Comparison of ENCODE assay signal across 18 cellular contexts in genomic region chr14:50725761-50726160, GRCh38. TPM values are rescaled to one million over a fixed set of nuclear protein-coding genes. Genes with fewer than 3 reads are reported as not detected.
A peak's percentile ranks its signal among the peaks of the same experiment; 100 is the strongest.
DNase-seq lines count a peak whose midpoint lies in the region; TF ChIP-seq lines count a peak whose summit lies in the region.
"Had no signal": no experiment of that assay in that cellular context is flagged by ENCODE, and none has a peak within 500 bp of the region (broad histone marks: within the 10 kb centered on the region; RNA-seq: fewer than 3 reads in every experiment).

No MANE protein-coding gene starts in this region.

- H3K9ac ChIP-seq in fibroblast of lung (ENCODE audit: insufficient read depth, low read length): no peak overlapping the region
- H3K9ac ChIP-seq: neural progenitor cell had no signal

- peak overlapping the region; percentile 48 for H3K27ac ChIP-seq in fibroblast of lung (ENCODE audit: insufficient read depth, low read length)
- H3K27ac ChIP-seq: esophagus squamous epithelium, HL-60, neural progenitor cell had no signal

- no peaks in the 10 kb centered on the region for H3K9me3 Mint-ChIP-seq in activated naive CD4-positive, alpha-beta T cell treated with anti-CD3 and anti-CD28 coated beads, Interleukin-2, amount 50 U/mL, for 24 hours
- H3K9me3 Mint-ChIP-seq in activated CD4-positive, alpha-beta memory T cell treated with anti-CD3 and anti-CD28 coated beads for 36 hours: peaks cover 11% of the 10 kb centered on the region
- H3K9me3 Mint-ChIP-seq: neural progenitor cell had no signal

- H3K27ac Mint-ChIP-seq in activated naive CD4-positive, alpha-beta T cell treated with anti-CD3 and anti-CD28 coated beads, Interleukin-2, amount 50 U/mL, for 24 hours: peak overlapping the region; percentile 94
- H3K27ac Mint-ChIP-seq in activated CD4-positive, alpha-beta memory T cell treated with anti-CD3 and anti-CD28 coated beads for 36 hours: peak overlapping the region; percentile 94
- H3K27ac Mint-ChIP-seq: neural progenitor cell had no signal

- no peak overlapping the region for H2AFZ ChIP-seq in fibroblast of lung (ENCODE audit: low read length)
- H2AFZ ChIP-seq: neural progenitor cell had no signal

- peak overlapping the region; percentile 7 for H3K4me2 ChIP-seq in fibroblast of lung (ENCODE audit: extremely low read depth, insufficient read depth, low read length)
- H3K4me2 ChIP-seq: neural progenitor cell had no signal

- H3K9me3 ChIP-seq in fibroblast of lung (ENCODE audit: control insufficient read depth, insufficient read depth, low read depth, low read length): no peaks in the 10 kb centered on the region
- H3K9me3 ChIP-seq: esophagus squamous epithelium, heart right ventricle had no signal

- H3K36me3 ChIP-seq in fibroblast of lung (ENCODE audit: control insufficient read depth, insufficient read depth, low read length): peaks cover 5% of the 10 kb centered on the region

- no peaks in the 10 kb centered on the region for H3K79me2 ChIP-seq in fibroblast of lung (ENCODE audit: control insufficient read depth, insufficient read depth, low read length)

- no peaks in the 10 kb centered on the region for H3K27me3 ChIP-seq in fibroblast of lung (ENCODE audit: control insufficient read depth, insufficient read depth, low read length)
- H3K27me3 ChIP-seq: esophagus squamous epithelium, heart right ventricle, neural progenitor cell had no signal

- intact Hi-C loops in activated CD4-positive, alpha-beta memory T cell treated with anti-CD3 and anti-CD28 coated beads for 36 hours (cut with micrococcal nuclease): loop anchor here (1.0 to 5.0 kb wide), 9 partner anchors 12 to 404 kb away; no protein-coding TSS in a partner anchor

- POLR2A ChIA-PET in activated CD4-positive, alpha-beta memory T cell treated with anti-CD3 and anti-CD28 coated beads for 36 hours (lab: Charles Lee): interaction anchor here (0.6 to 2.8 kb wide), 4 partner anchors 11 to 36 kb away, joined by 3 to 20 read pairs (median 11); no protein-coding TSS in a partner anchor

- H3K4me3 Mint-ChIP-seq in activated naive CD4-positive, alpha-beta T cell treated with anti-CD3 and anti-CD28 coated beads, Interleukin-2, amount 50 U/mL, for 24 hours: no peak overlapping the region
- H3K4me3 Mint-ChIP-seq in activated CD4-positive, alpha-beta memory T cell treated with anti-CD3 and anti-CD28 coated beads for 36 hours: peak overlapping the region; percentile 45
- H3K4me3 Mint-ChIP-seq: neural progenitor cell had no signal

- CTCF ChIA-PET in activated CD4-positive, alpha-beta memory T cell treated with anti-CD3 and anti-CD28 coated beads for 36 hours (lab: Charles Lee): interaction anchor here (1.2 to 3.3 kb wide), 9 partner anchors 11 to 135 kb away, joined by 3 to 22 read pairs (median 5); no protein-coding TSS in a partner anchor

- no peaks in the 10 kb centered on the region for H4K20me1 ChIP-seq in fibroblast of lung (ENCODE audit: control insufficient read depth, extremely low read depth, insufficient read depth, low read length)

- H3K4me3 ChIP-seq in fibroblast of lung (replicated peaks in 1 of 4; ENCODE audit: control extremely low read depth in 1 of 4, insufficient read depth in 1 of 4, low read depth in 3 of 4, low read length in 4 of 4): no peak overlapping the region
- H3K4me3 ChIP-seq: esophagus squamous epithelium, heart right ventricle, neural progenitor cell had no signal

- peaks cover 10% of the 10 kb centered on the region for H3K4me1 ChIP-seq in fibroblast of lung (ENCODE audit: control insufficient read depth, extremely low read depth, insufficient read depth, low read length)
- H3K4me1 ChIP-seq: esophagus squamous epithelium, neural progenitor cell had no signal

- H3K27me3 Mint-ChIP-seq in activated naive CD4-positive, alpha-beta T cell treated with anti-CD3 and anti-CD28 coated beads, Interleukin-2, amount 50 U/mL, for 24 hours: no peaks in the 10 kb centered on the region
- H3K27me3 Mint-ChIP-seq in activated CD4-positive, alpha-beta memory T cell treated with anti-CD3 and anti-CD28 coated beads for 36 hours: no peaks in the 10 kb centered on the region

- TF ChIP-seq CTCF in fibroblast of lung (conservative IDR thresholded peaks at IDR 0.05 in 1 of 2, IDR thresholded peaks at IDR 0.05 in 1 of 2; ENCODE audit: low read depth in 1 of 2, low read length in 2 of 2): no peak

- H3K36me3 Mint-ChIP-seq in activated naive CD4-positive, alpha-beta T cell treated with anti-CD3 and anti-CD28 coated beads, Interleukin-2, amount 50 U/mL, for 24 hours: peaks cover 41% of the 10 kb centered on the region
- H3K36me3 Mint-ChIP-seq in activated CD4-positive, alpha-beta memory T cell treated with anti-CD3 and anti-CD28 coated beads for 36 hours: peaks cover 67% of the 10 kb centered on the region

- no peak for DNase-seq in activated naive CD4-positive, alpha-beta T cell (lab: John Stamatoyannopoulos, UW)
- no peak for DNase-seq in activated CD4-positive, alpha-beta memory T cell treated with anti-CD3 and anti-CD28 coated beads for 36 hours
- DNase-seq in fibroblast of lung (ENCODE audit: low read depth in 2 of 2) (no peak), globus pallidus (ENCODE audit: low spot score) (no peak), RKO (ENCODE audit: low spot score) (no peak), NOMO-1 (lab: John Stamatoyannopoulos, UW; ENCODE audit: unreplicated experiment in 2 of 2) (no peak)
- DNase-seq in stimulated activated naive CD4-positive, alpha-beta T cell (lab: John Stamatoyannopoulos, UW): no peak
- DNase-seq: esophagus squamous epithelium, GOT3, heart right ventricle, islet precursor cell, KG1, NCI-H1417, NCI-H2171, Right ventricle myocardium superior had no signal

- H3K4me1 Mint-ChIP-seq in activated naive CD4-positive, alpha-beta T cell treated with anti-CD3 and anti-CD28 coated beads, Interleukin-2, amount 50 U/mL, for 24 hours: peaks cover 38% of the 10 kb centered on the region
- H3K4me1 Mint-ChIP-seq in activated CD4-positive, alpha-beta memory T cell treated with anti-CD3 and anti-CD28 coated beads for 36 hours (ENCODE audit: low read depth): peaks cover 33% of the 10 kb centered on the region
- H3K4me1 Mint-ChIP-seq: neural progenitor cell had no signal

RNA-seq across cellular contexts. Expression of gene SAV1, which starts 57.7 kb away (rescaled TPM):
- 10 to 100 TPM; 13.4 to 13.5 TPM for total RNA-seq in activated CD4-positive, alpha-beta memory T cell treated with anti-CD3 and anti-CD28 coated beads for 36 hours
- total RNA-seq in fibroblast of lung: 27.2 and 46.9 TPM in 2 replicates
- 41.4 and 41.7 TPM in 2 replicates for polyA plus RNA-seq in fibroblast of lung
- 38.1 and 38.4 TPM in 2 replicates for polyA plus RNA-seq in fibroblast of lung (2012)
- polyA minus RNA-seq in fibroblast of lung (ENCODE audit: low replicate concordance): 3.5 and 4.9 TPM in 2 replicates
